10 cellular contexts compared by ENCODE assay signal in the genomic region with DNA sequence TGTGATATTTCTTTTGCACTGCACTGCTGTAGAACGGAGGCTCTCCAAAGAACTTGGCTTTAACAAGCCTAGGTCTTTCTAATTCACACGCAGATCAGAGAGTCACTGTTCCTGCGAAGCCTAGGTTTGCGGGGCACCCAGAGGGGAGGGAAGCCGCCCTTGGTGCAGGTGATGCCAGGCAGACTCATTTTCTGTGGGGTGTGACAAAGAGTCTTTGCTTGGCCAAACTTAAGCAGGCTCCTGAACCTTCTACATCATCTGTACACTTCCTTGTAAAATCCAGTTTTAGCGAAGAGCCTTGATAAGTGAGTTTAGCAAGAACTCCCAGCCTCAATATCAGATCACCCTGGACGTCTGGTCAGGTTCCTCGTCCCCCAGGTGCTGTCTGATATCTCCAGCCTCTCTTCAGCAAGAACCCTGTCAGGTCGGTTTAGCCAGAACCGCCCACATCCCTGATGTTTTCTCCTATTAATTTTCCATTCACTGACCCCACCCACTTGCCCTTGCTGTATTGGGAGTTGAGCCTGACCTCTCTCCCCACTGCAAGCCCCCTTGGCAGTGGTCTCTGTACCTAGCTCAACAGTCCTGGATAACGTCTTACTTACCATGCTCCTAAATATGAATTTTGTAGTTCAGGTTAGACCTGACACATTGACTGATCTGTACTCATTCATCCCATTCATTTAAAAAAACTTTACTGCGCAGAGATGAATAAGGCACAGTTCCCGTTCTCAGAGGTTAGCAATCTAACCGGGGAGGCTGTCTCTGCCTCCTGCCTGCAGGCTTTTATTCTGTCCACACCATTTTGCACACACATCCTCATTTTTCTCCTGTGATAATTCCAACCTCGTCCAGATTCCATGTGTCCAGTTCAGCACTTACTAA. TPM values are rescaled to one million over a fixed set of nuclear protein-coding genes. Genes with fewer than 3 reads are reported as not detected.
DNase-seq lines count a peak whose midpoint lies in the region; ATAC-seq and TF ChIP-seq lines count a peak whose summit lies in the region.
"Had no signal": no experiment of that assay in that cellular context is flagged by ENCODE, and none has a peak within 500 bp of the region (broad histone marks: within the 10 kb centered on the region; RNA-seq: fewer than 3 reads in every experiment).

No MANE protein-coding gene starts in this region.

- H3K27me3 ChIP-seq in HCT116 (ENCODE audit: insufficient read depth, low read length): no peaks in the 10 kb centered on the region
- no peaks in the 10 kb centered on the region for H3K27me3 ChIP-seq in lower lobe of right lung (ENCODE audit: low read depth)
- no peaks in the 10 kb centered on the region for H3K27me3 ChIP-seq in tibial nerve
- H3K27me3 ChIP-seq: brain microvascular endothelial cell, Peyer's patch had no signal

- H3K36me3 ChIP-seq in HCT116 (ENCODE audit: control insufficient read depth in 1 of 2, insufficient read depth in 2 of 2, low read length in 2 of 2): 0 out of 4 replicates have a peak, but pooled peaks cover 0 to 4% of the 10 kb centered on the region in 2 experiments
- no peaks in the 10 kb centered on the region for H3K36me3 ChIP-seq in lower lobe of right lung
- H3K36me3 ChIP-seq in tibial nerve: no peaks in the 10 kb centered on the region
- H3K36me3 ChIP-seq: brain microvascular endothelial cell, Peyer's patch had no signal

- peak overlapping the region; percentile 75 for H3K4me2 ChIP-seq in HCT116 (ENCODE audit: low read length)

- RAD21 ChIA-PET in HCT116 (lab: Charles Lee; ENCODE audit: low non-redundant PET in 1 of 2, low total read pairs in 2 of 2, uncharacterized antibody in 2 of 2, unreplicated experiment in 2 of 2): no interaction called here

- H3K4me1 ChIP-seq in HCT116 (ENCODE audit: control insufficient read depth in 1 of 2, insufficient read depth in 2 of 2, low read length in 2 of 2) (peaks cover 15 to 22% of the 10 kb centered on the region in 2 experiments), lower lobe of right lung (peaks cover 21% of the 10 kb centered on the region), tibial nerve (peaks cover 0 to 34% (median 13%) of the 10 kb centered on the region in 4 donors)

- no peak for TF ChIP-seq CTCF in HCT116 (IDR thresholded peaks at IDR 0.05 in 2 of 3, conservative IDR thresholded peaks at IDR 0.05 in 1 of 3; ENCODE audit: borderline replicate concordance in 1 of 3, insufficient read depth in 1 of 3, low read depth in 2 of 3, low read length in 2 of 3)
- no peak for TF ChIP-seq CTCF in lower lobe of right lung (IDR thresholded peaks at IDR 0.05)
- no peak for TF ChIP-seq CTCF in tibial nerve (IDR thresholded peaks at IDR 0.05)

- peak overlapping the region; percentile 55 for H3K9ac ChIP-seq in HCT116 (ENCODE audit: low read length)

- no peak for TF ChIP-seq RAD21 in HCT116 (IDR thresholded peaks at IDR 0.05; ENCODE audit: low read depth)

- WGBS in tibial nerve, 2 donors: 31 to 33% methylated on average over 15 of the region's 15 CpGs

- H3K9me3 ChIP-seq in HCT116 (ENCODE audit: control insufficient read depth in 1 of 2, insufficient read depth in 1 of 2, low read depth in 1 of 2, low read length in 2 of 2): no peaks in the 10 kb centered on the region
- H3K9me3 ChIP-seq in lower lobe of right lung: no peaks in the 10 kb centered on the region
- H3K9me3 ChIP-seq in tibial nerve: no peaks in the 10 kb centered on the region
- H3K9me3 ChIP-seq: Peyer's patch had no signal

- no peak overlapping the region; the same call in 1 of the 2 replicates for H3K27ac ChIP-seq in HCT116 (ENCODE audit: low read depth, low read length)
- no peak overlapping the region for H3K27ac ChIP-seq in lower lobe of right lung
- H3K27ac ChIP-seq in tibial nerve: peak overlapping the region in 1 of 4 donors; percentile 35
- H3K27ac ChIP-seq: brain microvascular endothelial cell had no signal

- POLR2A ChIA-PET in HCT116 (lab: Charles Lee): no interaction called here

- peak overlapping the region; percentile 36 for H2AFZ ChIP-seq in HCT116 (ENCODE audit: low read depth, low read length, poor library complexity, severe bottlenecking)

- no peak for TF ChIP-seq POLR2A in HCT116 (IDR thresholded peaks at IDR 0.05; ENCODE audit: borderline replicate concordance, extremely low read depth, insufficient read depth, insufficient read length)
- no peak for TF ChIP-seq POLR2A in tibial nerve (IDR thresholded peaks at IDR 0.05)

- ATAC-seq in HCT116 (no peak), lower lobe of right lung (no peak)

- intact Hi-C loops in HCT116 (cut with micrococcal nuclease) (loop anchor here (10.0 kb wide), 4 partner anchors 263 to 877 kb away; a partner anchor contains a TSS), lower lobe of right lung (cut with DNase I) (no loop called here), posterior vena cava (cut with DNase I) (loop anchor here in 1 of 2 donors (2.0 kb wide), 1 partner anchor 153 kb away; no protein-coding TSS in a partner anchor)

- peak; percentile 74 for DNase-seq in CD1c-positive myeloid dendritic cell (ENCODE audit: extremely low spot score)
- no peak for DNase-seq in HCT116 (ENCODE audit: low read depth, low spot score)
- peak; percentile 38 for DNase-seq in UCSD-AML1 (lab: John Stamatoyannopoulos, UW; ENCODE audit: unreplicated experiment)
- DNase-seq in lower lobe of right lung: no peak
- DNase-seq in tibial nerve (ENCODE audit: low spot score in 2 of 2): no peak
- no peak for DNase-seq in SW480 (ENCODE audit: low spot score)
- DNase-seq in posterior vena cava (ENCODE audit: low spot score): no peak
- DNase-seq in NAMALWA (ENCODE audit: low spot score): no peak

- peaks cover 38% of the 10 kb centered on the region for H3K79me2 ChIP-seq in HCT116 (ENCODE audit: insufficient read depth, low read length)

- no peaks in the 10 kb centered on the region for H4K20me1 ChIP-seq in HCT116 (ENCODE audit: insufficient read depth)

- no peaks in the 10 kb centered on the region for H3K9me2 ChIP-seq in HCT116 (ENCODE audit: insufficient read depth)

- CTCF ChIA-PET in HCT116 (lab: Charles Lee): interaction anchor here (1.0 kb wide), 1 partner anchor 8 kb away, joined by 3 read pairs; no protein-coding TSS in a partner anchor

- peak overlapping the region; percentile 45 to 51 for H3K4me3 ChIP-seq in HCT116 (replicated peaks in 1 of 2; ENCODE audit: low read depth in 1 of 2, low read length in 2 of 2)
- peak overlapping the region; percentile 4 for H3K4me3 ChIP-seq in lower lobe of right lung
- H3K4me3 ChIP-seq in tibial nerve: peak overlapping the region in 1 of 4 donors; percentile 99

- BruUV-seq in HCT116 (replicated peaks; lab: Mats Ljungman, UMichigan): TSS peak; percentile 85

- no peak for TF ChIP-seq EP300 in tibial nerve (IDR thresholded peaks at IDR 0.05)

TF ChIP-seq in HCT116, 20 proteins besides CTCF, POLR2A, EP300 and RAD21:
- TF ChIP-seq EGR1 (IDR thresholded peaks at IDR 0.05; ENCODE audit: low read depth): 0 out of 2 replicates have a peak, but pooled peaks have one; percentile 37
- TF ChIP-seq, protein P1, sequence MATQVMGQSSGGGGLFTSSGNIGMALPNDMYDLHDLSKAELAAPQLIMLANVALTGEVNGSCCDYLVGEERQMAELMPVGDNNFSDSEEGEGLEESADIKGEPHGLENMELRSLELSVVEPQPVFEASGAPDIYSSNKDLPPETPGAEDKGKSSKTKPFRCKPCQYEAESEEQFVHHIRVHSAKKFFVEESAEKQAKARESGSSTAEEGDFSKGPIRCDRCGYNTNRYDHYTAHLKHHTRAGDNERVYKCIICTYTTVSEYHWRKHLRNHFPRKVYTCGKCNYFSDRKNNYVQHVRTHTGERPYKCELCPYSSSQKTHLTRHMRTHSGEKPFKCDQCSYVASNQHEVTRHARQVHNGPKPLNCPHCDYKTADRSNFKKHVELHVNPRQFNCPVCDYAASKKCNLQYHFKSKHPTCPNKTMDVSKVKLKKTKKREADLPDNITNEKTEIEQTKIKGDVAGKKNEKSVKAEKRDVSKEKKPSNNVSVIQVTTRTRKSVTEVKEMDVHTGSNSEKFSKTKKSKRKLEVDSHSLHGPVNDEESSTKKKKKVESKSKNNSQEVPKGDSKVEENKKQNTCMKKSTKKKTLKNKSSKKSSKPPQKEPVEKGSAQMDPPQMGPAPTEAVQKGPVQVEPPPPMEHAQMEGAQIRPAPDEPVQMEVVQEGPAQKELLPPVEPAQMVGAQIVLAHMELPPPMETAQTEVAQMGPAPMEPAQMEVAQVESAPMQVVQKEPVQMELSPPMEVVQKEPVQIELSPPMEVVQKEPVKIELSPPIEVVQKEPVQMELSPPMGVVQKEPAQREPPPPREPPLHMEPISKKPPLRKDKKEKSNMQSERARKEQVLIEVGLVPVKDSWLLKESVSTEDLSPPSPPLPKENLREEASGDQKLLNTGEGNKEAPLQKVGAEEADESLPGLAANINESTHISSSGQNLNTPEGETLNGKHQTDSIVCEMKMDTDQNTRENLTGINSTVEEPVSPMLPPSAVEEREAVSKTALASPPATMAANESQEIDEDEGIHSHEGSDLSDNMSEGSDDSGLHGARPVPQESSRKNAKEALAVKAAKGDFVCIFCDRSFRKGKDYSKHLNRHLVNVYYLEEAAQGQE (IDR thresholded peaks at IDR 0.05; ENCODE audit: low read depth): no peak

RNA-seq across cellular contexts. Expression of a gene that starts 0.9 kb away (rescaled TPM):
- total RNA-seq in HCT116 (2021; ENCODE audit: unreplicated experiment) (54.8 TPM), lower lobe of right lung (40.3 TPM), tibial nerve (10 to 100 TPM; 48.6 to 61.4 (median 55.9) TPM), posterior vena cava (10 to 100 TPM; 32.7 to 34.1 TPM)
- 37.7 and 48.4 TPM in 2 replicates for polyA plus RNA-seq in HCT116 (2012)

RNA-seq across cellular contexts. Expression of a gene that starts 54.7 kb away (rescaled TPM):
- total RNA-seq in HCT116 (2021; ENCODE audit: unreplicated experiment) (33.1 TPM), lower lobe of right lung (34.4 TPM), tibial nerve (10 to 100 TPM; 27.6 to 40.8 (median 35.7) TPM), posterior vena cava (10 to 100 TPM; 20.8 to 24.1 TPM)
- 17.8 and 18.1 TPM in 2 replicates for polyA plus RNA-seq in HCT116 (2012)

Comparison
In these comparisons a context has a peak if more than half of its experiments do, and no peak if none do; other contexts are left out.
1. DNase-seq: peak in CD1c-positive myeloid dendritic cell (single experiment) and UCSD-AML1 (single experiment); none in HCT116 (single experiment), lower lobe of right lung (single experiment), tibial nerve (0 of 2), SW480 (single experiment), posterior vena cava (single experiment) and NAMALWA (single experiment).